32 cellular contexts compared by ENCODE assay signal in the genomic region with DNA sequence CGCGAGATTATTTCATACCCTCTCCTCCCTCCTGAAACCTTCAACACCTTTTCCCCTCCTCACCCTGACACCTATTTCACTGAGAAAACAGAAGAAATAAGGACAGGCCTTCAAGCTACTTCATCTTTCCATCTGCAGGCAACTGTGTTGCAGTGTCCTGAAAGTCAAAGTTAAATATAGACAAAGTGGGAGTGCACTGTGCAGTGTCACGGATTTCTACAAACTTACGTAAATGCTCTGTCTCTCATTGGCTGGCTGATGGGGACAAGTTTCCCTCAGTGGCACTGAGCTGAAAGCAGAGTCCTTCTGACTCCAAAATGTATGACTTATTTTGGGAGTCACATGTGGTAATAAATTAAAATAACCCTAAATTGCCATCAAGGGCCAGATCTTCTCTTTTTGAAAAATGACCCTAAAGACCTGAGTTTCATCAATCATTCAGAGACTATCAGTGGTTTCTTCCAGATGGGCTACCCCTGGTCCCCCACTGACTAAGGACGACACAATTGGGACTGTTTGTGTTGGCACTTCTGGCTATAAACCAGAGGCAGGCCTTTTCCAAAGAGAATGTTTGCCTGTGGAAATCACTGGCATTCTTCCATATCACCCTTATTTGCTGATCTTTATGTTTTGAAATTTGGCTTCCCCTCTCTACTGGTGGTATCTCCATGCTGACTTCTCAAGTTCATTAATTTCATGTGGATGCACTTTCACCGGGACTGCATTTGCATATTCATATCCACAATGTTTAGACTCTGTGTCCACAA. TPM values are rescaled to one million over a fixed set of nuclear protein-coding genes. Genes with fewer than 3 reads are reported as not detected.
DNase-seq lines count a peak whose midpoint lies in the region; ATAC-seq, FAIRE-seq and TF ChIP-seq lines count a peak whose summit lies in the region.
"Had no signal": no experiment of that assay in that cellular context is flagged by ENCODE, and none has a peak within 500 bp of the region (broad histone marks: within the 10 kb centered on the region; RNA-seq: fewer than 3 reads in every experiment).

No MANE protein-coding gene starts in this region.

- no peak for TF ChIP-seq EP300 in HepG2 (IDR thresholded peaks at IDR 0.05; ENCODE audit: low read depth in 2 of 2, low read length in 2 of 2)
- TF ChIP-seq EP300 in HepG2 (CRISPR knock-in tag; IDR thresholded peaks at IDR 0.05; ENCODE audit: borderline replicate concordance) = no peak

- H3K9ac ChIP-seq in liver (ENCODE audit: low read depth in 1 of 2, low read length in 2 of 2) (no peak overlapping the region), HepG2 (ENCODE audit: insufficient read depth, low read depth, low read length) (no peak overlapping the region), keratinocyte (ENCODE audit: control insufficient read depth, extremely low read depth, insufficient read depth, low read length) (no peak overlapping the region)

- H3K27me3 ChIP-seq in liver (ENCODE audit: control insufficient read depth in 4 of 4, insufficient read depth in 4 of 4, low read length in 3 of 4) (no peaks in the 10 kb centered on the region), HepG2 (ENCODE audit: control insufficient read depth in 1 of 2, insufficient read depth in 2 of 2, low read length in 2 of 2) (no peaks in the 10 kb centered on the region), keratinocyte (ENCODE audit: control insufficient read depth, extremely low read depth, insufficient read depth, low read length) (no peaks in the 10 kb centered on the region)
- H3K27me3 ChIP-seq: MG63, SJCRH30 had no signal

- no peaks in the 10 kb centered on the region for H3K36me3 Mint-ChIP-seq in Calu3 (ENCODE audit: insufficient read depth, unreplicated experiment)

- TF ChIP-seq POLR2A in HepG2 (IDR thresholded peaks at IDR 0.05; ENCODE audit: insufficient read depth in 1 of 2, low read depth in 2 of 2, low read length in 2 of 2) = no peak

- H3K4me1 ChIP-seq in liver (ENCODE audit: control insufficient read depth in 4 of 4, insufficient read depth in 4 of 4, low read length in 3 of 4) (peaks cover 3 to 51% (median 40%) of the 10 kb centered on the region in 4 donors), HepG2 (ENCODE audit: insufficient read depth, low read length) (no peaks in the 10 kb centered on the region), keratinocyte (ENCODE audit: control insufficient read depth, extremely low read depth, insufficient read depth, low read length) (peaks cover 10% of the 10 kb centered on the region)
- H3K4me1 ChIP-seq: Caco-2, HAP-1 had no signal

- H3K4me3 Mint-ChIP-seq in Calu3 (ENCODE audit: low read depth, unreplicated experiment) = no peak overlapping the region
- H3K4me3 Mint-ChIP-seq: B cell; CD8-positive, alpha-beta T cell had no signal

- H3K79me2 ChIP-seq in HepG2 (ENCODE audit: insufficient read depth, low read length) (no peaks in the 10 kb centered on the region), keratinocyte (ENCODE audit: control insufficient read depth, insufficient read depth, low read length) (no peaks in the 10 kb centered on the region)

- TF ChIP-seq RAD21 in liver (IDR thresholded peaks at IDR 0.05) (peak; percentile 4 to 35), HepG2 (CRISPR knock-in tag; IDR thresholded peaks at IDR 0.05) (no peak)

- H3K9me3 Mint-ChIP-seq in Calu3 (ENCODE audit: low read depth, unreplicated experiment) = no peaks in the 10 kb centered on the region
- H3K9me3 Mint-ChIP-seq: CD8-positive, alpha-beta T cell had no signal

- no peak for ATAC-seq in HepG2
- ATAC-seq in HG03442 (IDR thresholded peaks at IDR 0.05; ENCODE audit: unreplicated experiment) = no peak
- ATAC-seq: CD8-positive, alpha-beta T cell; SK-N-SH treated with all-trans-retinoic acid at 6 μM for 48 hours had no signal

- no peak overlapping the region for H3K27ac Mint-ChIP-seq in Calu3 (ENCODE audit: unreplicated experiment)
- H3K27ac Mint-ChIP-seq: B cell; CD8-positive, alpha-beta T cell had no signal

- H3K9me1 ChIP-seq in keratinocyte (ENCODE audit: control insufficient read depth, extremely low read depth, insufficient read depth, low read length) = no peaks in the 10 kb centered on the region

- no peak overlapping the region for H3K4me2 ChIP-seq in HepG2 (ENCODE audit: low read depth, low read length)
- no peak overlapping the region for H3K4me2 ChIP-seq in keratinocyte (ENCODE audit: control insufficient read depth, extremely low read depth, insufficient read depth, low read depth, low read length)

- CTCF ChIA-PET in HepG2 (lab: Yijun Ruan, JAX; ENCODE audit: low intra/inter-chr PET ratio, low total read pairs) (no interaction called here), Calu3 (lab: Charles Lee) (interaction anchor here (0.6 kb wide), 1 partner anchor 959 kb away, joined by 3 read pairs; no protein-coding TSS in a partner anchor)

- no TSS peak for BruUV-seq in HepG2 (replicated peaks; lab: Mats Ljungman, UMichigan)
- BruUV-seq in Calu3 (replicated peaks; lab: Mats Ljungman, UMichigan) = no TSS peak

- H3K4me3 ChIP-seq in liver (ENCODE audit: low read depth in 1 of 3, low read length in 3 of 3) (no peak overlapping the region), HepG2 (replicated peaks in 1 of 3; ENCODE audit: insufficient read depth in 1 of 3, low read depth in 2 of 3, low read length in 3 of 3) (no peak overlapping the region), keratinocyte (ENCODE audit: control insufficient read depth in 2 of 3, extremely low read depth in 1 of 3, insufficient read depth in 2 of 3, low read depth in 1 of 3, low read length in 3 of 3) (no peak overlapping the region)
- H3K4me3 ChIP-seq: HAP-1, MG63, SJCRH30 had no signal

- peak; percentile 4 for DNase-seq in NCI-H2029 treated with DMSO at 0.1 percent for 48 hours (lab: John Stamatoyannopoulos, UW)
- no peak for DNase-seq in NCI-H2029 (lab: John Stamatoyannopoulos, UW)
- no peak for DNase-seq in HepG2 (ENCODE audit: low spot score)
- no peak for DNase-seq in keratinocyte (ENCODE audit: low read depth, low spot score)
- DNase-seq in putamen (ENCODE audit: low spot score) = peak; percentile 45
- no peak for DNase-seq in Calu3
- DNase-seq: Caco-2, DMS 273 treated with DMSO at 0.1 percent for 48 hours, DMS79, EL, GDM1, GOT3, KBM-7, MG63, NCI-H1417, NCI-H1694, NCI-H2081 treated with DMSO at 0.1 percent for 48 hours, NCI-H2171, NCI-H226, NCI-H510A, SJCRH30 had no signal

- no peaks in the 10 kb centered on the region for H3K27me3 Mint-ChIP-seq in Calu3 (ENCODE audit: unreplicated experiment)

- FAIRE-seq in HepG2 (lab: Jason Lieb, UNC) (no peak), keratinocyte (lab: Jason Lieb, UNC) (no peak)
- FAIRE-seq: GM12891, RCC 7860 had no signal

- no peaks in the 10 kb centered on the region for H3K4me1 Mint-ChIP-seq in Calu3 (ENCODE audit: low read depth, unreplicated experiment)
- H3K4me1 Mint-ChIP-seq: B cell had no signal

- POLR2A ChIA-PET in HepG2 (lab: Yijun Ruan, JAX) = no interaction called here

- WGBS in liver = 59% methylated on average over 6 of the region's 6 CpGs
- 85% methylated on average over 6 of the region's 6 CpGs for WGBS in HepG2 (ENCODE audit: low lambda C conversion rate)

- peak overlapping the region in 1 of 2 donors; percentile 42 for H3K27ac ChIP-seq in liver (ENCODE audit: low read depth in 1 of 2, low read length in 2 of 2)
- H3K27ac ChIP-seq in HepG2 (ENCODE audit: extremely low read length, insufficient read depth, low read length) = no peak overlapping the region
- no peak overlapping the region for H3K27ac ChIP-seq in keratinocyte (ENCODE audit: control insufficient read depth, insufficient read depth, low read length)
- H3K27ac ChIP-seq: 22Rv1, C4-2B, SJCRH30 had no signal

- H2AFZ ChIP-seq in HepG2 (ENCODE audit: low read length) = no peak overlapping the region
- peak overlapping the region; percentile 56 for H2AFZ ChIP-seq in keratinocyte (ENCODE audit: control insufficient read depth, low read length)

- in situ Hi-C loops in HepG2 (cut with HindIII; ENCODE audit: extremely low pct_ligation_motif_present, low pct_unique_long_range_greater_than_20kb) = no loop called here

- intact Hi-C loops in HepG2 (cut with micrococcal nuclease; ENCODE audit: unreplicated experiment) (no loop called here), Calu3 (cut with micrococcal nuclease; ENCODE audit: unreplicated experiment) (no loop called here)

- H3K9me3 ChIP-seq in liver (ENCODE audit: control insufficient read depth in 4 of 4, low read length in 3 of 4) (no peaks in the 10 kb centered on the region), HepG2 (ENCODE audit: low read length) (no peaks in the 10 kb centered on the region), keratinocyte (ENCODE audit: control insufficient read depth, low read depth, low read length) (no peaks in the 10 kb centered on the region)
- H3K9me3 ChIP-seq: Caco-2, HAP-1, MG63, SJCRH30 had no signal

- peaks cover 0 to 49% (median 33%) of the 10 kb centered on the region in 4 donors for H3K36me3 ChIP-seq in liver (ENCODE audit: control insufficient read depth in 4 of 4, insufficient read depth in 3 of 4, low read depth in 1 of 4, low read length in 3 of 4)
- no peaks in the 10 kb centered on the region for H3K36me3 ChIP-seq in HepG2 (replicated peaks in 1 of 2; ENCODE audit: control insufficient read depth in 1 of 2, insufficient read depth in 2 of 2, low read length in 2 of 2)
- peaks cover 0 to 3% of the 10 kb centered on the region in 2 experiments for H3K36me3 ChIP-seq in keratinocyte (ENCODE audit: control insufficient read depth in 2 of 2, extremely low read depth in 1 of 2, insufficient read depth in 2 of 2, low read length in 2 of 2)
- H3K36me3 ChIP-seq: HAP-1, MG63, SJCRH30 had no signal

- dilution Hi-C loops in keratinocyte (cut with MboI; ENCODE audit: extremely low pct_ligation_motif_present, low sequenced_read_pairs) = no loop called here

- TF ChIP-seq CTCF in liver (IDR thresholded peaks at IDR 0.05; ENCODE audit: low read depth, low read length, missing input control) (no peak), HepG2 (CRISPR knock-in tag; IDR thresholded peaks at IDR 0.05) (no peak), keratinocyte (optimal IDR thresholded peaks at IDR 0.05 in 1 of 3, IDR thresholded peaks at IDR 0.05 in 1 of 3, conservative IDR thresholded peaks at IDR 0.05 in 1 of 3; ENCODE audit: extremely low read depth in 1 of 3, insufficient read depth in 2 of 3, low read length in 3 of 3) (no peak), Calu3 (IDR thresholded peaks at IDR 0.05; ENCODE audit: unreplicated experiment) (no peak)

- H4K20me1 ChIP-seq in HepG2 (ENCODE audit: insufficient read depth, low read length) = no peaks in the 10 kb centered on the region
- no peaks in the 10 kb centered on the region for H4K20me1 ChIP-seq in keratinocyte (ENCODE audit: control insufficient read depth, extremely low read depth, insufficient read depth, low read length)

RNA-seq across cellular contexts. Expression of gene ALDH8A1, which starts 21.6 kb away (rescaled TPM):
- total RNA-seq in liver (100 to 1,000 TPM in 1 of 2 donors, 10 to 100 TPM in 1; 73.0 to 255 TPM), HepG2 (2016; rRNA removed; fragmentation: Illumina TruSeq; extraction: Trizol) (3.4 and 3.6 TPM in 2 replicates), Calu3 (2022) (0.68 and 1.5 TPM in 2 replicates)
- polyA plus RNA-seq in liver (100 to 1,000 TPM in 1 of 2 donors, 10 to 100 TPM in 1; 99.4 to 115 TPM), HepG2 (2011; rRNA removed) (0.68 and 1.1 TPM in 2 replicates), keratinocyte (0.15 to 0.66 TPM (median 0.62 TPM) in 3 replicates)
- 0.20 and 0.26 TPM in 2 replicates for total RNA-seq in HepG2 (2016; cell fraction: cytosol; rRNA removed; fragmentation: Illumina TruSeq; extraction: Trizol; ENCODE audit: low read depth)
- 2.7 and 3.0 TPM in 2 replicates for total RNA-seq in HepG2 (2016; cell fraction: insoluble cytoplasmic fraction; rRNA removed; fragmentation: Illumina TruSeq; extraction: Trizol)
- total RNA-seq in HepG2 (2016; cell fraction: membrane; rRNA removed; fragmentation: Illumina TruSeq; extraction: Trizol) = 0.71 and 1.0 TPM in 2 replicates
- 1.1 and 1.6 TPM in 2 replicates for total RNA-seq in HepG2 (2016; cell fraction: nucleus; rRNA removed; fragmentation: Illumina TruSeq; extraction: Trizol)
- 0.32 and 0.96 TPM in 2 replicates for polyA plus RNA-seq in HepG2 (2011; cell fraction: cytosol; rRNA removed)
- 1.5 and 2.1 TPM in 2 replicates for polyA plus RNA-seq in HepG2 (2011; cell fraction: nucleus; rRNA removed)
- 0.41 and 0.99 TPM in 2 replicates for polyA plus RNA-seq in HepG2 (2012)
- polyA plus RNA-seq in HepG2 (2016; cell fraction: cytosol; fragmentation: Illumina TruSeq; extraction: Trizol; ENCODE audit: low read depth) = 0.14 and 0.19 TPM in 2 replicates
- polyA plus RNA-seq in HepG2 (2016; cell fraction: insoluble cytoplasmic fraction; fragmentation: Illumina TruSeq; extraction: Trizol; ENCODE audit: low read depth) = 3.2 and 3.4 TPM in 2 replicates
- polyA plus RNA-seq in HepG2 (2016; cell fraction: membrane; fragmentation: Illumina TruSeq; extraction: Trizol; ENCODE audit: low read depth) = 0.30 and 0.39 TPM in 2 replicates
- 1.4 and 1.6 TPM in 2 replicates for polyA plus RNA-seq in HepG2 (2016; cell fraction: nucleus; fragmentation: Illumina TruSeq; extraction: Trizol; ENCODE audit: insufficient read depth, low read depth)
- 0.40 and 0.68 TPM in 2 replicates for polyA minus RNA-seq in HepG2 (2011; rRNA and poly(A)+ RNA removed; ENCODE audit: low replicate concordance)
- polyA minus RNA-seq in HepG2 (2011; cell fraction: cytosol; rRNA and poly(A)+ RNA removed) = 0.40 TPM in 1 of 2 replicates, not detected in the other
- 3.6 and 3.7 TPM in 2 replicates for polyA minus RNA-seq in HepG2 (2011; cell fraction: nucleus; rRNA and poly(A)+ RNA removed)
- polyA plus RNA-seq in keratinocyte (2011; ENCODE audit: low read depth) = 0.69 TPM
- polyA plus RNA-seq in keratinocyte (2011; cell fraction: cytosol; rRNA removed) = 0.13 and 0.21 TPM in 2 replicates
- polyA plus RNA-seq in keratinocyte (2011; cell fraction: nucleus; rRNA removed) = 2.2 and 3.7 TPM in 2 replicates
- polyA plus RNA-seq in keratinocyte (2012; ENCODE audit: low replicate concordance) = 0.08 and 2.6 TPM in 2 replicates
- polyA minus RNA-seq in keratinocyte = 0.69 to 8.5 TPM (median 1.7 TPM) in 3 replicates
- polyA minus RNA-seq in keratinocyte (2011; cell fraction: cytosol; rRNA and poly(A)+ RNA removed) = not detected
- 9.6 and 10.5 TPM in 2 replicates for polyA minus RNA-seq in keratinocyte (2011; cell fraction: nucleus; rRNA and poly(A)+ RNA removed)
- total RNA-seq: HT-29 had no signal

Comparison
In these comparisons a context has a peak if more than half of its experiments do, and no peak if none do; other contexts are left out.
1. DNase-seq: peak in NCI-H2029 treated with DMSO at 0.1 percent for 48 hours (single experiment) and putamen (single experiment); none in NCI-H2029 (single experiment), HepG2 (single experiment), keratinocyte (single experiment) and Calu3 (single experiment).
2. RNA of gene ALDH8A1, which starts 21.6 kb away (total RNA-seq): 73.0 to 255 TPM in liver; 0.20 to 3.6 TPM in HepG2 and 0.68 to 1.5 TPM in Calu3; every median in the first group is over 10 times any median in the second.